17 cellular contexts compared by ENCODE assay signal in the genomic region with DNA sequence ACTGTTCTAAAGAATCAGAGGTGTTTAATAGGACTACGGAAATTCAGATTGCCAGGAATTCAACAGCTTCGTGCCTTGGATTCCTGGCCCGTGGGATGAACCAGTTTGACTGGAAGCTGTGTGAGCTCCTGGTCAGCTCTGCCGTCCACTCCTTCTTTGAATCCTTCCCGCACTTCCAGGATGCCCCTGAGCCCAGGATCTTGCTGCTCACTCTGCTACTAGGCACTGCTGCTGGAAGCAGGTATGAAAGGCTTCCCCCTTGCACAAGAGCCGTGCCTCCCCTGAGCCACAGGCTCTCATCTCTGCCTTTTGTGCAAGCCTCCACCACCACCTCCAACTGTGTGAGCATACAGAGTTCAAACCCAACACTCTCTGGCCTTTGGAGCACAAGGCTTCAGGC. TPM values are rescaled to one million over a fixed set of nuclear protein-coding genes. Genes with fewer than 3 reads are reported as not detected.
A peak's percentile ranks its signal among the peaks of the same experiment; 100 is the strongest.
DNase-seq lines count a peak whose midpoint lies in the region; ATAC-seq and TF ChIP-seq lines count a peak whose summit lies in the region.
"Had no signal": no experiment of that assay in that cellular context is flagged by ENCODE, and none has a peak within 500 bp of the region (broad histone marks: within the 10 kb centered on the region; RNA-seq: fewer than 3 reads in every experiment).

No MANE protein-coding gene starts in this region.

- H3K9me3 Mint-ChIP-seq in endodermal cell (no peaks in the 10 kb centered on the region), neural progenitor cell (no peaks in the 10 kb centered on the region)

- no peaks in the 10 kb centered on the region for H3K79me2 ChIP-seq in neural progenitor cell (ENCODE audit: low read depth)

- H4K20me1 ChIP-seq in BLaER1 treated with 17β-estradiol and CSF1 and Interleukin-3, amounts not matched to agents 10 nM and 100 nM: peaks cover 0 to 5% (median 0%) of the 10 kb centered on the region in 11 experiments; a peak in 1 of 22 replicates
- peaks cover 9% of the 10 kb centered on the region for H4K20me1 ChIP-seq in neural progenitor cell (ENCODE audit: low read depth)

- H3K27ac ChIP-seq in BLaER1 treated with 17β-estradiol and CSF1 and Interleukin-3, amounts not matched to agents 10 nM and 100 nM: no peak overlapping the region
- H3K27ac ChIP-seq in endodermal cell (ENCODE audit: low read depth, low read length): no peak overlapping the region
- no peak overlapping the region for H3K27ac ChIP-seq in neural progenitor cell
- H3K27ac ChIP-seq in WERI-Rb-1: no peak overlapping the region
- H3K27ac ChIP-seq: C4-2B had no signal

- peaks cover 34% of the 10 kb centered on the region for H3F3A ChIP-seq in neural progenitor cell (ENCODE audit: low read depth)

- 66 to 78% methylated on average over 6 of the region's 6 CpGs for WGBS in endodermal cell (ENCODE audit: insufficient coverage in 1 of 2, insufficient read length in 1 of 2), 2 experiments

- DNase-seq in NCI-H69 (lab: John Stamatoyannopoulos, UW): peak; percentile 39
- peak; percentile 58 for DNase-seq in endodermal cell
- peak; percentile 17 for DNase-seq in neural progenitor cell (ENCODE audit: low spot score)
- no peak for DNase-seq in WERI-Rb-1
- DNase-seq in activated T-cell treated with anti-CD3 and anti-CD28 coated beads, Interleukin-2, amount 50 U/mL, for 48 hours: no peak
- DNase-seq in inferior parietal cortex (ENCODE audit: extremely low spot score): no peak
- DNase-seq: 8988T; CD4-positive, alpha-beta memory T cell; DMS153; DMS79 treated with DMSO at 0.1 percent for 48 hours; EL; GDM1; IMR-90 had no signal

- ATAC-seq in HG02981 (IDR thresholded peaks at IDR 0.05; ENCODE audit: unreplicated experiment): no peak

- peaks cover 6 to 18% (median 14%) of the 10 kb centered on the region in 11 experiments; a peak in 15 of 22 replicates for H3K27me3 ChIP-seq in BLaER1 treated with 17β-estradiol and CSF1 and Interleukin-3, amounts not matched to agents 10 nM and 100 nM
- H3K27me3 ChIP-seq in endodermal cell (ENCODE audit: control insufficient read depth, insufficient read depth, low read length, poor library complexity, severe bottlenecking): peaks cover 31% of the 10 kb centered on the region
- H3K27me3 ChIP-seq in neural progenitor cell: peaks cover 76% of the 10 kb centered on the region
- H3K27me3 ChIP-seq in WERI-Rb-1 (ENCODE audit: insufficient read depth, low read depth, severe bottlenecking): peaks cover 96% of the 10 kb centered on the region

- TF ChIP-seq CTCF in endodermal cell (conservative IDR thresholded peaks at IDR 0.05) (no peak), neural progenitor cell (IDR thresholded peaks at IDR 0.05) (no peak), WERI-Rb-1 (IDR thresholded peaks at IDR 0.05; ENCODE audit: low read depth, low read length) (no peak)

- peak overlapping the region in 7 of 11 experiments; percentile 49 to 68 (median 51); a peak in 13 of 22 replicates for H3K4me2 ChIP-seq in BLaER1 treated with 17β-estradiol and CSF1 and Interleukin-3, amounts not matched to agents 10 nM and 100 nM
- H3K4me2 ChIP-seq in neural progenitor cell: peak overlapping the region; percentile 31

- H3K27ac Mint-ChIP-seq in endodermal cell (no peak overlapping the region), neural progenitor cell (peak overlapping the region; percentile 68)
- H3K27ac Mint-ChIP-seq: CD4-positive, alpha-beta memory T cell had no signal

- H3K4me1 Mint-ChIP-seq in endodermal cell (peaks cover 19% of the 10 kb centered on the region), neural progenitor cell (peaks cover 70% of the 10 kb centered on the region)

- no peaks in the 10 kb centered on the region for H3K9me3 ChIP-seq in BLaER1 treated with 17β-estradiol and CSF1 and Interleukin-3, amounts not matched to agents 10 nM and 100 nM (replicated peaks in 1 of 11)
- no peaks in the 10 kb centered on the region for H3K9me3 ChIP-seq in endodermal cell (ENCODE audit: control insufficient read depth, low read length)
- no peaks in the 10 kb centered on the region for H3K9me3 ChIP-seq in neural progenitor cell (ENCODE audit: low read depth)
- peaks cover 2% of the 10 kb centered on the region for H3K9me3 ChIP-seq in WERI-Rb-1 (ENCODE audit: severe bottlenecking)

- H3K4me1 ChIP-seq in BLaER1 treated with 17β-estradiol and CSF1 and Interleukin-3, amounts not matched to agents 10 nM and 100 nM: peaks cover 4 to 61% (median 25%) of the 10 kb centered on the region in 10 experiments
- H3K4me1 ChIP-seq in endodermal cell (ENCODE audit: control insufficient read depth, insufficient read depth, low read length) (no peaks in the 10 kb centered on the region), neural progenitor cell (peaks cover 42% of the 10 kb centered on the region)

- no peak overlapping the region for H3K4me3 ChIP-seq in BLaER1 treated with 17β-estradiol and CSF1 and Interleukin-3, amounts not matched to agents 10 nM and 100 nM
- H3K4me3 ChIP-seq in endodermal cell (ENCODE audit: low read length) (no peak overlapping the region), neural progenitor cell (no peak overlapping the region), WERI-Rb-1 (ENCODE audit: low read depth, low read length) (no peak overlapping the region)

- H3K36me3 Mint-ChIP-seq in endodermal cell (ENCODE audit: low read depth) (no peaks in the 10 kb centered on the region), neural progenitor cell (no peaks in the 10 kb centered on the region)
- H3K36me3 Mint-ChIP-seq: CD4-positive, alpha-beta memory T cell had no signal

- H3K27me3 Mint-ChIP-seq in endodermal cell (ENCODE audit: insufficient read depth): peaks cover 75% of the 10 kb centered on the region
- H3K27me3 Mint-ChIP-seq in neural progenitor cell (ENCODE audit: insufficient read depth, low read depth): peaks cover 27% of the 10 kb centered on the region

- H2AFZ ChIP-seq in neural progenitor cell (replicated peaks): peak overlapping the region; percentile 27

- H3K9ac ChIP-seq in BLaER1 treated with 17β-estradiol and CSF1 and Interleukin-3, amounts not matched to agents 10 nM and 100 nM: no peak overlapping the region
- H3K9ac ChIP-seq in endodermal cell (ENCODE audit: extremely low read depth, low read length, poor library complexity, severe bottlenecking): no peak overlapping the region
- H3K9ac ChIP-seq in neural progenitor cell: no peak overlapping the region

- H3K4me3 Mint-ChIP-seq in endodermal cell: no peak overlapping the region
- H3K4me3 Mint-ChIP-seq in neural progenitor cell: peak overlapping the region; percentile 33
- H3K4me3 Mint-ChIP-seq: CD4-positive, alpha-beta memory T cell had no signal

- H3K36me3 ChIP-seq in BLaER1 treated with 17β-estradiol and CSF1 and Interleukin-3, amounts not matched to agents 10 nM and 100 nM: no peaks in the 10 kb centered on the region
- H3K36me3 ChIP-seq in endodermal cell (ENCODE audit: control insufficient read depth, insufficient read depth, low read length) (no peaks in the 10 kb centered on the region), neural progenitor cell (no peaks in the 10 kb centered on the region), WERI-Rb-1 (no peaks in the 10 kb centered on the region)

RNA-seq across cellular contexts. Expression of gene EN1, which starts 34.9 kb away (rescaled TPM):
- total RNA-seq in endodermal cell (not detected), neural progenitor cell (ENCODE audit: low replicate concordance) (not detected in 2 replicates)
- 0.39 TPM for polyA plus RNA-seq in endodermal cell (2013, experiment 1 of 2)
- 0.54 TPM for polyA plus RNA-seq in endodermal cell (2013, experiment 2 of 2)
- total RNA-seq: CD4-positive, alpha-beta memory T cell; HT-29; IMR-90 had no signal
- polyA plus RNA-seq: CD4-positive, alpha-beta memory T cell; IMR-90 had no signal

Comparison
In these comparisons a context has a peak if more than half of its experiments do, and no peak if none do; other contexts are left out.
1. DNase-seq: peak in NCI-H69 (single experiment), endodermal cell (single experiment) and neural progenitor cell (single experiment); none in WERI-Rb-1 (single experiment), activated T-cell treated with anti-CD3 and anti-CD28 coated beads, Interleukin-2, amount 50 U/mL, for 48 hours (0 of 2) and inferior parietal cortex (single experiment).